In the genomic region with DNA sequence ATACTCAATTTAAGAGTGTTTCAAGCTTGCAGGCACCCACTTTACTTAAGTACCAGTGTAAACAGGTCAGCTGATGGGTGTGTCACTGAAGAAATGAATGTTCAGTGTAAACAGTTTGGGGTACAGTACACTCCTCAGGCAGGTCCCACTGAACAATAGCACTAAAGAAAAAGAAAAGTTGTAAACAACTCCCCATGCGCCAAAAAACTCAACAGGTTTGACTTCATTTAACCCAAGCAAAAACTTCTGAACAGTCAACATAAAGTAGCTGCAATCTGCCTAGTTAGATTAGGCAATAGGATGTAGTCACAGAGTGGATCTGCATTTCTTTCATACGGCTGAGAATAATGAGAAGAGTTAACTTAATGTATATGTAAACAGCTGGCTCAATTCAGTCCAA, we compare ENCODE assay signal across 14 cellular contexts.
DNase-seq lines count a peak whose midpoint lies in the region; ATAC-seq, FAIRE-seq and TF ChIP-seq lines count a peak whose summit lies in the region.
"Had no signal": no experiment of that assay in that cellular context is flagged by ENCODE, and none has a peak within 500 bp of the region (broad histone marks: within the 10 kb centered on the region; RNA-seq: fewer than 3 reads in every experiment).

No MANE protein-coding gene starts in this region.

- no TSS peak for BruUV-seq in HepG2 (replicated peaks; lab: Mats Ljungman, UMichigan)

- TF ChIP-seq RAD21 in HepG2 (CRISPR knock-in tag; IDR thresholded peaks at IDR 0.05) = no peak

- ATAC-seq in GM18861 (IDR thresholded peaks at IDR 0.05; ENCODE audit: unreplicated experiment) (peak; percentile 29), HepG2 (no peak), psoas muscle (no peak), HG03039 (IDR thresholded peaks at IDR 0.05; ENCODE audit: unreplicated experiment) (no peak)
- ATAC-seq: T-cell had no signal

- H3K4me2 ChIP-seq in HepG2 (ENCODE audit: low read depth, low read length) = no peak overlapping the region

- H3K4me3 Mint-ChIP-seq in T-helper 1 cell treated with Interleukin-12 subunit alpha and Interleukin-12 subunit beta and Interleukin-4 antibody, amounts not matched to agents 30 μg/mL and 1 μg/mL, for 36 hours = peak overlapping the region; percentile 4
- H3K4me3 Mint-ChIP-seq: T-cell had no signal

- CTCF ChIA-PET in HepG2 (lab: Yijun Ruan, JAX; ENCODE audit: low intra/inter-chr PET ratio, low total read pairs) = no interaction called here

- H3K9me3 ChIP-seq in HepG2 (ENCODE audit: low read length) = no peaks in the 10 kb centered on the region
- no peaks in the 10 kb centered on the region for H3K9me3 ChIP-seq in psoas muscle
- no peaks in the 10 kb centered on the region for H3K9me3 ChIP-seq in kidney (ENCODE audit: control insufficient read depth in 1 of 2, low read length in 2 of 2)
- H3K9me3 ChIP-seq: ascending aorta, uterus had no signal

- intact Hi-C loops in HepG2 (cut with micrococcal nuclease; ENCODE audit: unreplicated experiment) (no loop called here), psoas muscle (cut with DNase I) (no loop called here), kidney (cut with DNase I) (no loop called here)

- H3K27me3 Mint-ChIP-seq in T-helper 1 cell treated with Interleukin-12 subunit alpha and Interleukin-12 subunit beta and Interleukin-4 antibody, amounts not matched to agents 30 μg/mL and 1 μg/mL, for 36 hours (ENCODE audit: low read depth) = no peaks in the 10 kb centered on the region
- H3K27me3 Mint-ChIP-seq: T-cell had no signal

- peak; percentile 45 for DNase-seq in HPDE6-E6E7 (ENCODE audit: extremely low spot score)
- no peak for DNase-seq in HepG2 (ENCODE audit: low spot score)
- DNase-seq in psoas muscle = no peak
- DNase-seq in stimulated activated CD8-positive, alpha-beta memory T cell treated with anti-CD3 and anti-CD28 coated beads, Interleukin-4, amount 100 ng/mL, for 48 hours = no peak
- DNase-seq in kidney = no peak
- DNase-seq: DMS 273 treated with DMSO at 0.1 percent for 48 hours, NCI-H2227 treated with DMSO at 0.1 percent for 48 hours, T-cell, uterus had no signal

- H3K27ac ChIP-seq in HepG2 (ENCODE audit: extremely low read length, insufficient read depth, low read length) (no peak overlapping the region), psoas muscle (no peak overlapping the region), kidney (ENCODE audit: low read depth in 2 of 2, low read length in 2 of 2) (no peak overlapping the region)
- H3K27ac ChIP-seq: ascending aorta, uterus had no signal

- no peaks in the 10 kb centered on the region for H3K79me2 ChIP-seq in HepG2 (ENCODE audit: insufficient read depth, low read length)

- H3K9me3 Mint-ChIP-seq in T-helper 1 cell treated with Interleukin-12 subunit alpha and Interleukin-12 subunit beta and Interleukin-4 antibody, amounts not matched to agents 30 μg/mL and 1 μg/mL, for 36 hours = peaks cover 10% of the 10 kb centered on the region

- TF ChIP-seq EP300 in HepG2 (IDR thresholded peaks at IDR 0.05; ENCODE audit: low read depth in 2 of 2, low read length in 2 of 2) = no peak
- no peak for TF ChIP-seq EP300 in HepG2 (CRISPR knock-in tag; IDR thresholded peaks at IDR 0.05; ENCODE audit: borderline replicate concordance)

- in situ Hi-C loops in HepG2 (cut with HindIII; ENCODE audit: extremely low pct_ligation_motif_present, low pct_unique_long_range_greater_than_20kb) = no loop called here

- 12% methylated on average over 2 of the region's 2 CpGs for WGBS in HepG2 (ENCODE audit: low lambda C conversion rate)
- 87 to 91% (median 91%) methylated on average over 2 of the region's 2 CpGs for WGBS in psoas muscle, 3 donors

- H3K4me3 ChIP-seq in HepG2 (replicated peaks in 1 of 3; ENCODE audit: insufficient read depth in 1 of 3, low read depth in 2 of 3, low read length in 3 of 3) = no peak overlapping the region
- no peak overlapping the region for H3K4me3 ChIP-seq in psoas muscle
- no peak overlapping the region for H3K4me3 ChIP-seq in kidney (ENCODE audit: low read length in 2 of 2)
- H3K4me3 ChIP-seq: ascending aorta, uterus had no signal

- H3K36me3 ChIP-seq in HepG2 (replicated peaks in 1 of 2; ENCODE audit: control insufficient read depth in 1 of 2, insufficient read depth in 2 of 2, low read length in 2 of 2) (no peaks in the 10 kb centered on the region), psoas muscle (ENCODE audit: insufficient read depth in 1 of 2, low read depth in 1 of 2) (no peaks in the 10 kb centered on the region), kidney (ENCODE audit: control insufficient read depth in 1 of 2, insufficient read depth in 2 of 2, low read length in 2 of 2) (no peaks in the 10 kb centered on the region)
- H3K36me3 ChIP-seq: ascending aorta, uterus had no signal

- H3K36me3 Mint-ChIP-seq in T-helper 1 cell treated with Interleukin-12 subunit alpha and Interleukin-12 subunit beta and Interleukin-4 antibody, amounts not matched to agents 30 μg/mL and 1 μg/mL, for 36 hours (ENCODE audit: low read depth) = peaks cover 6% of the 10 kb centered on the region
- H3K36me3 Mint-ChIP-seq: T-cell had no signal

- no peak for TF ChIP-seq POLR2A in HepG2 (IDR thresholded peaks at IDR 0.05; ENCODE audit: insufficient read depth in 1 of 2, low read depth in 2 of 2, low read length in 2 of 2)

- H3K4me1 ChIP-seq in HepG2 (ENCODE audit: insufficient read depth, low read length) (peaks cover 15% of the 10 kb centered on the region), psoas muscle (peaks cover 9% of the 10 kb centered on the region), kidney (ENCODE audit: control insufficient read depth in 1 of 2, insufficient read depth in 1 of 2, low read depth in 1 of 2, low read length in 2 of 2) (no peaks in the 10 kb centered on the region)
- H3K4me1 ChIP-seq: ascending aorta, uterus had no signal

- peaks cover 13% of the 10 kb centered on the region for H3K4me1 Mint-ChIP-seq in T-helper 1 cell treated with Interleukin-12 subunit alpha and Interleukin-12 subunit beta and Interleukin-4 antibody, amounts not matched to agents 30 μg/mL and 1 μg/mL, for 36 hours (ENCODE audit: low read depth)

- H3K9ac ChIP-seq in HepG2 (ENCODE audit: insufficient read depth, low read depth, low read length) (no peak overlapping the region), kidney (ENCODE audit: low read length in 2 of 2) (no peak overlapping the region)

- peak overlapping the region; percentile 52 for H3K27ac Mint-ChIP-seq in T-helper 1 cell treated with Interleukin-12 subunit alpha and Interleukin-12 subunit beta and Interleukin-4 antibody, amounts not matched to agents 30 μg/mL and 1 μg/mL, for 36 hours

- FAIRE-seq in HepG2 (lab: Jason Lieb, UNC) (no peak), kidney (lab: Jason Lieb, UNC) (no peak)
- FAIRE-seq: HTR-8/SVneo had no signal

- POLR2A ChIA-PET in HepG2 (lab: Yijun Ruan, JAX) = no interaction called here

- H4K20me1 ChIP-seq in HepG2 (ENCODE audit: insufficient read depth, low read length) = no peaks in the 10 kb centered on the region

- H2AFZ ChIP-seq in HepG2 (ENCODE audit: low read length) = no peak overlapping the region

- H3K27me3 ChIP-seq in HepG2 (ENCODE audit: control insufficient read depth in 1 of 2, insufficient read depth in 2 of 2, low read length in 2 of 2) (no peaks in the 10 kb centered on the region; a peak in 2 of 5 replicates), psoas muscle (ENCODE audit: insufficient read depth in 3 of 3, low read length in 2 of 3) (no peaks in the 10 kb centered on the region)
- H3K27me3 ChIP-seq: ascending aorta, uterus had no signal

- TF ChIP-seq CTCF in HepG2 (CRISPR knock-in tag; IDR thresholded peaks at IDR 0.05) (no peak), psoas muscle (IDR thresholded peaks at IDR 0.05) (no peak), kidney (IDR thresholded peaks at IDR 0.05; ENCODE audit: borderline replicate concordance, extremely low read depth, insufficient read depth) (no peak)

TF ChIP-seq in HepG2, 621 proteins besides CTCF, POLR2A, EP300 and RAD21:
- TF ChIP-seq, protein P1, sequence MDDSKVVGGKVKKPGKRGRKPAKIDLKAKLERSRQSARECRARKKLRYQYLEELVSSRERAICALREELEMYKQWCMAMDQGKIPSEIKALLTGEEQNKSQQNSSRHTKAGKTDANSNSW (CRISPR knock-in tag; IDR thresholded peaks at IDR 0.05; ENCODE audit: borderline replicate concordance) = no peak
- TF ChIP-seq ZNF24 (IDR thresholded peaks at IDR 0.05) = peak; percentile 82
- TF ChIP-seq FOXP1 (IDR thresholded peaks at IDR 0.05) = no peak
- TF ChIP-seq FOXP1 (CRISPR knock-in tag; IDR thresholded peaks at IDR 0.05) = peak; percentile 50; the same call in 1 of the 2 replicates
- peak; percentile 30; the same call in 1 of the 2 replicates for TF ChIP-seq CEBPB (IDR thresholded peaks at IDR 0.05; ENCODE audit: borderline replicate concordance, low read depth, low read length)
- no peak for TF ChIP-seq ARID4A (CRISPR knock-in tag; IDR thresholded peaks at IDR 0.05; ENCODE audit: borderline replicate concordance)
- TF ChIP-seq GABPA (IDR thresholded peaks at IDR 0.05; ENCODE audit: low read depth, low read length) = no peak
- no peak for TF ChIP-seq GABPA (CRISPR knock-in tag; IDR thresholded peaks at IDR 0.05; ENCODE audit: low read depth)
